20 cellular contexts compared by ENCODE assay signal in genomic region chr6:4405609-4406212, GRCh38.
DNase-seq lines count a peak whose midpoint lies in the region; ATAC-seq, FAIRE-seq and TF ChIP-seq lines count a peak whose summit lies in the region.
"Had no signal": no experiment of that assay in that cellular context is flagged by ENCODE, and none has a peak within 500 bp of the region (broad histone marks: within the 10 kb centered on the region; RNA-seq: fewer than 3 reads in every experiment).

No MANE protein-coding gene starts in this region.

- no peak overlapping the region for H3K9ac ChIP-seq in HUES64 (ENCODE audit: low read depth, low read length)
- H3K9ac ChIP-seq in K562 (ENCODE audit: insufficient read depth in 1 of 2, low read depth in 2 of 2, low read length in 2 of 2) = no peak overlapping the region; a peak in 1 of 4 replicates

- in situ Hi-C loops in K562 (cut with MboI) = no loop called here

- peak in 1 of 2 experiments; percentile 16; a peak in 1 of 4 replicates for TF ChIP-seq RAD21 in K562 (CRISPR knock-in tag; conservative IDR thresholded peaks at IDR 0.05 in 1 of 2, IDR thresholded peaks at IDR 0.05 in 1 of 2)

- no peak overlapping the region for H3K4me2 ChIP-seq in K562 (ENCODE audit: insufficient read depth, low read length)

- WGBS in HUES64 = 84% methylated on average over 12 of the region's 12 CpGs
- 26% methylated on average over 12 of the region's 12 CpGs for WGBS in K562 (ENCODE audit: insufficient coverage, low coverage, missing lambda C conversion rate)
- 76% methylated on average over 4 of the region's 12 CpGs for WGBS in esophagus muscularis mucosa

- TF ChIP-seq POLR2A in K562 (conservative IDR thresholded peaks at IDR 0.05) (no peak), esophagus muscularis mucosa (IDR thresholded peaks at IDR 0.05; ENCODE audit: low read depth) (no peak)

- no peaks in the 10 kb centered on the region for H3K9me1 ChIP-seq in K562 (ENCODE audit: control insufficient read depth, insufficient read depth, low read length)

- H3K4me1 ChIP-seq in HUES64 (ENCODE audit: insufficient read depth, low read length) (peaks cover 9% of the 10 kb centered on the region; the same call in 1 of the 2 replicates), K562 (replicated peaks in 1 of 2; ENCODE audit: control insufficient read depth in 2 of 2, insufficient read depth in 2 of 2, low read length in 2 of 2) (peaks cover 3 to 4% of the 10 kb centered on the region in 2 experiments; a peak in 3 of 5 replicates), esophagus muscularis mucosa (peaks cover 23 to 25% (median 25%) of the 10 kb centered on the region in 4 donors), tibial artery (peaks cover 0 to 30% (median 26%) of the 10 kb centered on the region in 4 donors)

- H3K27me3 ChIP-seq in HUES64 (ENCODE audit: insufficient read depth, low read length) = no peaks in the 10 kb centered on the region
- peaks cover 9 to 33% of the 10 kb centered on the region in 2 experiments for H3K27me3 ChIP-seq in K562 (ENCODE audit: control insufficient read depth in 2 of 2, insufficient read depth in 2 of 2, low read length in 2 of 2)
- H3K27me3 ChIP-seq in esophagus muscularis mucosa = no peaks in the 10 kb centered on the region
- H3K27me3 ChIP-seq in tibial artery = no peaks in the 10 kb centered on the region
- H3K27me3 ChIP-seq: Peyer's patch had no signal

- no peak for FAIRE-seq in K562 (lab: Jason Lieb, UNC)
- FAIRE-seq: G401.6, GM12891, GM19239, HepG2 had no signal

- POLR2A ChIA-PET in K562 (lab: Yijun Ruan, JAX) = no interaction called here

- H3K27ac ChIP-seq in HUES64 (ENCODE audit: low read depth, low read length) = 0 out of 2 replicates have a peak overlapping the region, but pooled peaks have one; percentile 18
- H3K27ac ChIP-seq in K562 (ENCODE audit: extremely low read depth, low read depth, low read length) = no peak overlapping the region
- no peak overlapping the region for H3K27ac ChIP-seq in esophagus muscularis mucosa (replicated peaks in 1 of 4)
- H3K27ac ChIP-seq in tibial artery = no peak overlapping the region
- H3K27ac ChIP-seq: Peyer's patch had no signal

- intact Hi-C loops in K562 (cut with micrococcal nuclease) = no loop called here
- intact Hi-C loops in esophagus muscularis mucosa (cut with DNase I) = no loop called here
- intact Hi-C loops in tibial artery (cut with DNase I; ENCODE audit: low total_unique reads) = no loop called here

- TF ChIP-seq EP300 in K562 (IDR thresholded peaks at IDR 0.05; ENCODE audit: low read length) (no peak), esophagus muscularis mucosa (IDR thresholded peaks at IDR 0.05) (no peak)

- BruUV-seq in K562 (replicated peaks; lab: Mats Ljungman, UMichigan) = no TSS peak

- DNase-seq in K562 (ENCODE audit: extremely low read depth in 1 of 4, low spot score in 3 of 4) (no peak), left kidney (ENCODE audit: low read depth, low spot score) (peak; percentile 33), putamen (ENCODE audit: low spot score) (peak; percentile 23), esophagus muscularis mucosa (ENCODE audit: extremely low spot score) (no peak), tibial artery (no peak)
- DNase-seq in activated T-cell treated with anti-CD3 and anti-CD28 coated beads, Interleukin-2, amount 50 U/mL, for 1 hour = no peak
- DNase-seq: DMS79, GOT3, Karpas-422, NCI-H187 treated with DMSO at 0.1 percent for 48 hours, NCI-H2171, NCI-H446 treated with DMSO at 0.1 percent for 48 hours, Peyer's patch, SHP77 treated with DMSO at 0.1 percent for 48 hours had no signal

- CTCF ChIA-PET in K562 (lab: Yijun Ruan, JAX; ENCODE audit: low intra/inter-chr PET ratio) = no interaction called here

- H3K9me3 ChIP-seq in HUES64 (ENCODE audit: insufficient read depth, low read depth, low read length) (peaks cover 4% of the 10 kb centered on the region; the same call in 1 of the 2 replicates), K562 (replicated peaks; ENCODE audit: control insufficient read depth, insufficient read depth, low read depth, low read length) (no peaks in the 10 kb centered on the region), esophagus muscularis mucosa (no peaks in the 10 kb centered on the region), tibial artery (no peaks in the 10 kb centered on the region)
- H3K9me3 ChIP-seq: Peyer's patch had no signal

- ATAC-seq in K562 (no peak), GM19351 (IDR thresholded peaks at IDR 0.05; ENCODE audit: unreplicated experiment) (no peak)
- ATAC-seq: HepG2 had no signal

- no peak overlapping the region for H2AFZ ChIP-seq in K562 (ENCODE audit: low read depth, low read length)

- H3K79me2 ChIP-seq in K562 (ENCODE audit: control insufficient read depth, insufficient read depth, low read length) = no peaks in the 10 kb centered on the region

- H4K20me1 ChIP-seq in K562 (replicated peaks; ENCODE audit: control insufficient read depth, insufficient read depth, low read length) = no peaks in the 10 kb centered on the region

- TF ChIP-seq CTCF in K562 (IDR thresholded peaks at IDR 0.05 in 2 of 3, conservative IDR thresholded peaks at IDR 0.05 in 1 of 3; ENCODE audit: insufficient read depth in 2 of 3, low read depth in 1 of 3, low read length in 3 of 3) = 0 out of 6 replicates have a peak, but pooled peaks of 2 of the 3 experiments have one; percentile 5 to 7
- no peak for TF ChIP-seq CTCF in esophagus muscularis mucosa (IDR thresholded peaks at IDR 0.05)
- no peak for TF ChIP-seq CTCF in tibial artery (IDR thresholded peaks at IDR 0.05)

- H3K4me3 ChIP-seq in HUES64 (ENCODE audit: low read length) (no peak overlapping the region), K562 (no peak overlapping the region), esophagus muscularis mucosa (no peak overlapping the region), tibial artery (no peak overlapping the region)
- H3K4me3 ChIP-seq: Peyer's patch had no signal

- H3K36me3 ChIP-seq in HUES64 (ENCODE audit: insufficient read depth, low read length) (no peaks in the 10 kb centered on the region), K562 (ENCODE audit: control insufficient read depth, insufficient read depth, low read length) (no peaks in the 10 kb centered on the region), esophagus muscularis mucosa (no peaks in the 10 kb centered on the region), tibial artery (no peaks in the 10 kb centered on the region)
- H3K36me3 ChIP-seq: Peyer's patch had no signal

TF ChIP-seq in K562, 482 proteins besides CTCF, POLR2A, EP300 and RAD21 (continues in another document):
- no peak for TF ChIP-seq ZNF583 (CRISPR knock-in tag; IDR thresholded peaks at IDR 0.05)
- TF ChIP-seq PATZ1 (CRISPR knock-in tag; IDR thresholded peaks at IDR 0.05; ENCODE audit: borderline replicate concordance) = no peak
- TF ChIP-seq WHSC1 (IDR thresholded peaks at IDR 0.05; ENCODE audit: low read length) = no peak
- TF ChIP-seq PYGO2 (tag; IDR thresholded peaks at IDR 0.05) = no peak
- TF ChIP-seq CCNT2 (IDR thresholded peaks at IDR 0.05; ENCODE audit: borderline replicate concordance, extremely low read depth, insufficient read length, low read depth, low read length) = no peak
- no peak for TF ChIP-seq CLOCK (CRISPR knock-in tag; IDR thresholded peaks at IDR 0.05; ENCODE audit: borderline replicate concordance)
- TF ChIP-seq ZFP91 (CRISPR knock-in tag; IDR thresholded peaks at IDR 0.05) = no peak

Comparison
In these comparisons a context has a peak if more than half of its experiments do, and no peak if none do; other contexts are left out.
1. DNase-seq: peak in left kidney (single experiment) and putamen (single experiment); none in K562 (0 of 4), activated T-cell treated with anti-CD3 and anti-CD28 coated beads, Interleukin-2, amount 50 U/mL, for 1 hour (single experiment), esophagus muscularis mucosa (single experiment) and tibial artery (0 of 2).
2. CTCF ChIP-seq: peak in K562 (2 of 3); none in esophagus muscularis mucosa (0 of 3) and tibial artery (0 of 2).